ENCODE assay signal across 1 cellular context in genomic region chr3:186060222-186060621, GRCh38.
TF ChIP-seq lines count a peak whose summit lies in the region.

No MANE protein-coding gene starts in this region.

TF ChIP-seq in GM12878, 131 proteins besides CTCF, POLR2A, EP300 and RAD21 (continued from another document):
- TF ChIP-seq PKNOX1 (IDR thresholded peaks at IDR 0.05), result peak; percentile 35; the same call in 1 of the 2 replicates
- peak; percentile 68 for TF ChIP-seq NFIC (IDR thresholded peaks at IDR 0.05; ENCODE audit: low read depth, low read length)
- no peak for TF ChIP-seq CBX3 (IDR thresholded peaks at IDR 0.05; ENCODE audit: borderline replicate concordance, low read depth)
- TF ChIP-seq RFX5 (IDR thresholded peaks at IDR 0.05; ENCODE audit: low read depth, low read length), result no peak
- TF ChIP-seq ZNF24 (IDR thresholded peaks at IDR 0.05), result no peak
- no peak for TF ChIP-seq ZNF592 (IDR thresholded peaks at IDR 0.05)
- TF ChIP-seq IKZF2 (IDR thresholded peaks at IDR 0.05), result peak in 1 of 2 experiments; percentile 28; a peak in 1 of 4 replicates
- peak; percentile 97 for TF ChIP-seq RUNX3 (IDR thresholded peaks at IDR 0.05; ENCODE audit: low read length)
- TF ChIP-seq GATAD2B (conservative IDR thresholded peaks at IDR 0.05; ENCODE audit: low read depth), result no peak
- 0 out of 2 replicates have a peak, but pooled peaks have one; percentile 27 for TF ChIP-seq FOXM1 (IDR thresholded peaks at IDR 0.05; ENCODE audit: low read depth, low read length)
- no peak for TF ChIP-seq MYC (IDR thresholded peaks at IDR 0.05; ENCODE audit: insufficient read depth, insufficient read length, insufficient replicate concordance, low read length, severe bottlenecking)
- peak; percentile 58; the same call in 1 of the 2 replicates for TF ChIP-seq MTA2 (IDR thresholded peaks at IDR 0.05; ENCODE audit: low read depth)
- peak; percentile 16 for TF ChIP-seq MEF2B (IDR thresholded peaks at IDR 0.05; ENCODE audit: partially characterized antibody, poor library complexity, severe bottlenecking)
- no peak for TF ChIP-seq NBN (IDR thresholded peaks at IDR 0.05)
- no peak for TF ChIP-seq ZBTB33 (IDR thresholded peaks at IDR 0.05)
- TF ChIP-seq MXI1 (IDR thresholded peaks at IDR 0.05; ENCODE audit: low read depth, low read length), result no peak
- TF ChIP-seq KAT2A (conservative IDR thresholded peaks at IDR 0.05; ENCODE audit: control insufficient read depth, low read depth, low read length), result no peak
- TF ChIP-seq MEF2A (IDR thresholded peaks at IDR 0.05; ENCODE audit: insufficient read depth, low read depth, low read length), result 0 out of 2 replicates have a peak, but pooled peaks have one; percentile 11
- TF ChIP-seq CEBPB (IDR thresholded peaks at IDR 0.05; ENCODE audit: borderline replicate concordance in 1 of 2, low read depth in 2 of 2, low read length in 2 of 2), result 0 out of 4 replicates have a peak, but pooled peaks of 1 of the 2 experiments have one; percentile 65
- no peak for TF ChIP-seq REST (IDR thresholded peaks at IDR 0.05; ENCODE audit: low read depth, low read length)
- no peak for TF ChIP-seq SREBF2 (IDR thresholded peaks at IDR 0.05; ENCODE audit: low read length)
- 0 out of 2 replicates have a peak, but pooled peaks have one; percentile 69 for TF ChIP-seq CBFB (IDR thresholded peaks at IDR 0.05; ENCODE audit: low read depth)
- TF ChIP-seq PBX3 (IDR thresholded peaks at IDR 0.05; ENCODE audit: insufficient replicate concordance, low read depth, low read length), result no peak
